ENCODE assay signal across 39 cellular contexts in genomic region chr7:97541188-97541587, GRCh38.
"Had no signal": no experiment of that assay in that cellular context is flagged by ENCODE, and none has a peak within 500 bp of the region (broad histone marks: within the 10 kb centered on the region; RNA-seq: fewer than 3 reads in every experiment).

No MANE protein-coding gene starts in this region.

- H3K4me3 Mint-ChIP-seq: activated naive CD4-positive, alpha-beta T cell treated with anti-CD3 and anti-CD28 coated beads for 36 hours; activated naive CD4-positive, alpha-beta T cell treated with anti-CD3 and anti-CD28 coated beads, Interleukin-2, amount 10 ng/mL, durations not matched to agents 7 days and 5 days; activated naive CD4-positive, alpha-beta T cell treated with anti-CD3 and anti-CD28 coated beads, Interleukin-2, amount 50 U/mL, for 24 hours; activated naive CD8-positive, alpha-beta T cell; activated naive CD8-positive, alpha-beta T cell treated with anti-CD3 and anti-CD28 coated beads for 36 hours; activated naive CD8-positive, alpha-beta T cell treated with anti-CD3 and anti-CD28 coated beads, Interleukin-2, amount 10 ng/mL, durations not matched to agents 7 days and 5 days; activated naive CD8-positive, alpha-beta T cell treated with anti-CD3 and anti-CD28 coated beads, Interleukin-2, amount 50 U/mL, for 24 hours; activated T-cell treated with anti-CD3 and anti-CD28 coated beads, Interleukin-2, amount 50 U/mL, for 24 hours; activated T-cell treated with anti-CD3 and anti-CD28 coated beads, Interleukin-2, amount 50 U/mL, for 4 hours; activated T-cell treated with anti-CD3 and anti-CD28 coated beads, Interleukin-2, amount 50 U/mL, for 72 hours; activated T-helper 1 cell treated with anti-CD3 and anti-CD28 coated beads, Interleukin-12 subunit alpha, Interleukin-12 subunit beta, Interleukin-2, Interleukin-4 antibody, amounts not matched to agents 30 ng/mL and 10 ng/mL and 1 ng/mL, durations not matched to agents 14 hours and 24 hours and 36 hours; activated T-helper 17 cell treated with anti-CD3 and anti-CD28 coated beads, Interleukin-2, amount 50 U/mL, for 72 hours; brain; central memory CD8-positive, alpha-beta T cell had no signal

- DNase-seq: activated effector memory CD4-positive, alpha-beta T cell treated with anti-CD3 and anti-CD28 coated beads, Interleukin-2, amount 50 U/mL, for 16 hours; activated effector memory CD4-positive, alpha-beta T cell treated with Interleukin-2 at 50 U/mL for 16 hours; activated gamma-delta T cell; activated gamma-delta T cell treated with Interleukin-2 at 50 U/mL for 16 hours; activated naive CD4-positive, alpha-beta T cell; activated naive CD4-positive, alpha-beta T cell treated with anti-CD3 and anti-CD28 coated beads for 36 hours; activated naive CD4-positive, alpha-beta T cell treated with anti-CD3 and anti-CD28 coated beads, Interleukin-2, amount 10 ng/mL, durations not matched to agents 7 days and 5 days; activated naive CD4-positive, alpha-beta T cell treated with anti-CD3 and anti-CD28 coated beads, Interleukin-2, amount 50 U/mL, for 16 hours; activated naive CD4-positive, alpha-beta T cell treated with Interleukin-2 at 50 U/mL for 16 hours; activated naive CD8-positive, alpha-beta T cell treated with anti-CD3 and anti-CD28 coated beads for 36 hours; activated naive CD8-positive, alpha-beta T cell treated with anti-CD3 and anti-CD28 coated beads, Interleukin-2, amount 10 ng/mL, durations not matched to agents 7 days and 5 days; activated naive CD8-positive, alpha-beta T cell treated with anti-CD3 and anti-CD28 coated beads, Interleukin-2, amount 50 U/mL, for 24 hours; activated T-cell treated with anti-CD3 and anti-CD28 coated beads for 4 hours; activated T-cell treated with anti-CD3 and anti-CD28 coated beads, Interleukin-2, amount 50 U/mL, for 1 hour; activated T-cell treated with anti-CD3 and anti-CD28 coated beads, Interleukin-2, amount 50 U/mL, for 24 hours; activated T-cell treated with anti-CD3 and anti-CD28 coated beads, Interleukin-2, amount 50 U/mL, for 4 hours; activated T-cell treated with anti-CD3 and anti-CD28 coated beads, Interleukin-2, amount 50 U/mL, for 48 hours; activated T-cell treated with anti-CD3 and anti-CD28 coated beads, Interleukin-2, amount 50 U/mL, for 72 hours; adrenal gland; amniotic stem cell; amygdala; anterior cingulate cortex; aorta; body of pancreas; brain microvascular endothelial cell; caudate nucleus; central memory CD4-positive, alpha-beta T cell; cerebellar nuclear complex had no signal

- H3K4me1 ChIP-seq: adrenal gland, ascending aorta, body of pancreas, breast epithelium had no signal

- H3K4me1 Mint-ChIP-seq: activated naive CD4-positive, alpha-beta T cell treated with anti-CD3 and anti-CD28 coated beads, Interleukin-2, amount 10 ng/mL, durations not matched to agents 7 days and 5 days; activated naive CD4-positive, alpha-beta T cell treated with anti-CD3 and anti-CD28 coated beads, Interleukin-2, amount 50 U/mL, for 24 hours; activated naive CD8-positive, alpha-beta T cell treated with anti-CD3 and anti-CD28 coated beads for 36 hours; activated naive CD8-positive, alpha-beta T cell treated with anti-CD3 and anti-CD28 coated beads, Interleukin-2, amount 10 ng/mL, durations not matched to agents 7 days and 5 days; activated naive CD8-positive, alpha-beta T cell treated with anti-CD3 and anti-CD28 coated beads, Interleukin-2, amount 50 U/mL, for 24 hours; activated T-helper 17 cell treated with anti-CD3 and anti-CD28 coated beads, Interleukin-2, amount 50 U/mL, for 72 hours; brain; central memory CD8-positive, alpha-beta T cell had no signal

- H3K27ac Mint-ChIP-seq: activated naive CD4-positive, alpha-beta T cell treated with anti-CD3 and anti-CD28 coated beads for 36 hours; activated naive CD4-positive, alpha-beta T cell treated with anti-CD3 and anti-CD28 coated beads, Interleukin-2, amount 10 ng/mL, durations not matched to agents 7 days and 5 days; activated naive CD4-positive, alpha-beta T cell treated with anti-CD3 and anti-CD28 coated beads, Interleukin-2, amount 50 U/mL, for 24 hours; activated naive CD4-positive, alpha-beta T cell treated with anti-CD3 and anti-CD28 coated beads, Interleukin-2, amount 50 U/mL, for 72 hours; activated naive CD8-positive, alpha-beta T cell; activated naive CD8-positive, alpha-beta T cell treated with anti-CD3 and anti-CD28 coated beads for 36 hours; activated naive CD8-positive, alpha-beta T cell treated with anti-CD3 and anti-CD28 coated beads, Interleukin-2, amount 10 ng/mL, durations not matched to agents 7 days and 5 days; activated naive CD8-positive, alpha-beta T cell treated with anti-CD3 and anti-CD28 coated beads, Interleukin-2, amount 50 U/mL, for 24 hours; activated T-cell treated with anti-CD3 and anti-CD28 coated beads, Interleukin-2, amount 50 U/mL, for 24 hours; activated T-cell treated with anti-CD3 and anti-CD28 coated beads, Interleukin-2, amount 50 U/mL, for 72 hours; activated T-helper 1 cell treated with anti-CD3 and anti-CD28 coated beads, Interleukin-12 subunit alpha, Interleukin-12 subunit beta, Interleukin-2, Interleukin-4 antibody, amounts not matched to agents 30 ng/mL and 10 ng/mL and 1 ng/mL, durations not matched to agents 14 hours and 24 hours and 36 hours; activated T-helper 17 cell treated with anti-CD3 and anti-CD28 coated beads, Interleukin-2, amount 50 U/mL, for 72 hours; activated T-helper 2 cell treated with anti-CD3 and anti-CD28 coated beads, Interferon-gamma antibody, Interleukin-2, Interleukin-4, amounts not matched to agents 10 μg/mL and 5 μg/mL and 100 μg/mL, durations not matched to agents 14 hours and 24 hours and 36 hours; brain had no signal

- H3K36me3 Mint-ChIP-seq: activated naive CD4-positive, alpha-beta T cell treated with anti-CD3 and anti-CD28 coated beads, Interleukin-2, amount 10 ng/mL, durations not matched to agents 7 days and 5 days; activated naive CD4-positive, alpha-beta T cell treated with anti-CD3 and anti-CD28 coated beads, Interleukin-2, amount 50 U/mL, for 24 hours; activated naive CD4-positive, alpha-beta T cell treated with anti-CD3 and anti-CD28 coated beads, Interleukin-2, amount 50 U/mL, for 72 hours; activated naive CD8-positive, alpha-beta T cell; activated naive CD8-positive, alpha-beta T cell treated with anti-CD3 and anti-CD28 coated beads for 36 hours; activated naive CD8-positive, alpha-beta T cell treated with anti-CD3 and anti-CD28 coated beads, Interleukin-2, amount 10 ng/mL, durations not matched to agents 7 days and 5 days; brain had no signal

- H3K36me3 ChIP-seq: adrenal gland, ascending aorta, brain microvascular endothelial cell, breast epithelium, cardiac muscle cell had no signal

- H3K4me3 ChIP-seq: adrenal gland, ascending aorta, body of pancreas, breast epithelium, cardiac muscle cell had no signal

- H3K27me3 Mint-ChIP-seq: activated naive CD4-positive, alpha-beta T cell treated with anti-CD3 and anti-CD28 coated beads, Interleukin-2, amount 10 ng/mL, durations not matched to agents 7 days and 5 days; activated naive CD4-positive, alpha-beta T cell treated with anti-CD3 and anti-CD28 coated beads, Interleukin-2, amount 50 U/mL, for 24 hours; activated naive CD8-positive, alpha-beta T cell; activated naive CD8-positive, alpha-beta T cell treated with anti-CD3 and anti-CD28 coated beads for 36 hours; activated naive CD8-positive, alpha-beta T cell treated with anti-CD3 and anti-CD28 coated beads, Interleukin-2, amount 10 ng/mL, durations not matched to agents 7 days and 5 days; activated naive CD8-positive, alpha-beta T cell treated with anti-CD3 and anti-CD28 coated beads, Interleukin-2, amount 50 U/mL, for 24 hours; activated T-cell treated with anti-CD3 and anti-CD28 coated beads, Interleukin-2, amount 50 U/mL, for 24 hours; activated T-helper 17 cell treated with anti-CD3 and anti-CD28 coated beads, Interleukin-2, amount 50 U/mL, for 72 hours; central memory CD8-positive, alpha-beta T cell had no signal

- ATAC-seq: activated naive CD4-positive, alpha-beta T cell treated with anti-CD3 and anti-CD28 coated beads, Interleukin-2, amount 50 U/mL, for 72 hours; activated naive CD8-positive, alpha-beta T cell treated with anti-CD3 and anti-CD28 coated beads, Interleukin-2, amount 50 U/mL, for 24 hours; activated T-cell treated with anti-CD3 and anti-CD28 coated beads, Interleukin-2, amount 50 U/mL, for 4 hours; activated T-cell treated with anti-CD3 and anti-CD28 coated beads, Interleukin-2, amount 50 U/mL, for 72 hours; activated T-helper 17 cell treated with anti-CD3 and anti-CD28 coated beads, Interleukin-2, amount 50 U/mL, for 72 hours; body of pancreas had no signal

- H3K9me3 Mint-ChIP-seq: activated naive CD8-positive, alpha-beta T cell treated with anti-CD3 and anti-CD28 coated beads, Interleukin-2, amount 50 U/mL, for 24 hours; activated T-cell treated with anti-CD3 and anti-CD28 coated beads, Interleukin-2, amount 50 U/mL, for 24 hours; activated T-helper 17 cell treated with anti-CD3 and anti-CD28 coated beads, Interleukin-2, amount 50 U/mL, for 72 hours had no signal

- H3K9me3 ChIP-seq: adrenal gland, ascending aorta, body of pancreas had no signal

- H3K27ac ChIP-seq: adrenal gland, ascending aorta, body of pancreas, brain microvascular endothelial cell, breast epithelium, cardiac muscle cell had no signal

- H3K27me3 ChIP-seq: adrenal gland, ascending aorta, body of pancreas, brain microvascular endothelial cell, breast epithelium, cardiac muscle cell had no signal
